In genomic region chr6:156816505-156816904, GRCh38 we compare ENCODE assay signal across 13 cellular contexts. TPM values are rescaled to one million over a fixed set of nuclear protein-coding genes. Genes with fewer than 3 reads are reported as not detected.
DNase-seq lines count a peak whose midpoint lies in the region; ATAC-seq, FAIRE-seq and TF ChIP-seq lines count a peak whose summit lies in the region.
"Had no signal": no experiment of that assay in that cellular context is flagged by ENCODE, and none has a peak within 500 bp of the region (broad histone marks: within the 10 kb centered on the region; RNA-seq: fewer than 3 reads in every experiment).

No MANE protein-coding gene starts in this region.

- peak in 3 of 4 donors; percentile 76 to 98 (median 96) for TF ChIP-seq EP300 in upper lobe of left lung (IDR thresholded peaks at IDR 0.05)

- H3K9me3 Mint-ChIP-seq in MCF 10A (ENCODE audit: unreplicated experiment) = no peaks in the 10 kb centered on the region

- peaks cover 94% of the 10 kb centered on the region for H3K79me2 ChIP-seq in endothelial cell of umbilical vein (ENCODE audit: control insufficient read depth, insufficient read depth, low read length)

- H3K4me3 ChIP-seq in breast epithelium = no peak overlapping the region
- H3K4me3 ChIP-seq in endothelial cell of umbilical vein (replicated peaks in 1 of 3; ENCODE audit: insufficient read depth in 1 of 3, low read depth in 1 of 3, low read length in 3 of 3) = no peak overlapping the region
- no peak overlapping the region for H3K4me3 ChIP-seq in mucosa of descending colon
- H3K4me3 ChIP-seq in upper lobe of left lung = no peak overlapping the region
- no peak overlapping the region for H3K4me3 ChIP-seq in aorta (ENCODE audit: low read length in 2 of 2)
- H3K4me3 ChIP-seq: colonic mucosa had no signal

- no peak for FAIRE-seq in endothelial cell of umbilical vein (lab: Jason Lieb, UNC)

- H3K9me3 ChIP-seq in breast epithelium (no peaks in the 10 kb centered on the region), endothelial cell of umbilical vein (replicated peaks; ENCODE audit: control insufficient read depth, insufficient read depth, low read length) (no peaks in the 10 kb centered on the region), mucosa of descending colon (no peaks in the 10 kb centered on the region), upper lobe of left lung (no peaks in the 10 kb centered on the region), aorta (ENCODE audit: control insufficient read depth, low read length) (no peaks in the 10 kb centered on the region)
- H3K9me3 ChIP-seq: colonic mucosa had no signal

- no peak overlapping the region for H3K4me2 ChIP-seq in endothelial cell of umbilical vein (ENCODE audit: insufficient read depth, low read length)

- H3K27ac Mint-ChIP-seq in MCF 10A (ENCODE audit: low read depth, unreplicated experiment) = peak overlapping the region; percentile 86

- H3K4me1 Mint-ChIP-seq in MCF 10A (ENCODE audit: insufficient read depth, unreplicated experiment) = peaks cover 17% of the 10 kb centered on the region

- DNase-seq in MCF 10A (ENCODE audit: unreplicated experiment) = peak; percentile 36
- no peak for DNase-seq in breast epithelium (ENCODE audit: low spot score in 2 of 2)
- DNase-seq in endothelial cell of umbilical vein (ENCODE audit: low read depth, low spot score) = peak; percentile 16
- DNase-seq in mucosa of descending colon = no peak
- peak in 1 of 2 donors; percentile 93 for DNase-seq in upper lobe of left lung
- no peak for DNase-seq in aorta
- no peak for DNase-seq in NK-92 (lab: John Stamatoyannopoulos, UW; ENCODE audit: unreplicated experiment)
- DNase-seq: 8988T, colonic mucosa, NCI-H1417, T-helper 9 cell had no signal

- dilution Hi-C loops in endothelial cell of umbilical vein (cut with MboI; ENCODE audit: extremely low pct_ligation_motif_present, low sequenced_read_pairs) = no loop called here

- BruUV-seq in MCF 10A (replicated peaks; lab: Mats Ljungman, UMichigan) (no TSS peak), endothelial cell of umbilical vein (replicated peaks; lab: Mats Ljungman, UMichigan) (no TSS peak)

- H3K4me3 Mint-ChIP-seq in MCF 10A (ENCODE audit: unreplicated experiment) = peak overlapping the region; percentile 50

- TF ChIP-seq POLR2A in breast epithelium (IDR thresholded peaks at IDR 0.05) (no peak), endothelial cell of umbilical vein (IDR thresholded peaks at IDR 0.05; ENCODE audit: low read depth, low read length) (no peak), upper lobe of left lung (IDR thresholded peaks at IDR 0.05) (peak in 3 of 4 donors; percentile 22 to 50 (median 27))

- CTCF ChIA-PET in MCF 10A (lab: Yijun Ruan, JAX) (interaction anchor here (0.8 kb wide), 1 partner anchor 185 kb away, joined by 4 read pairs; no protein-coding TSS in a partner anchor), endothelial cell of umbilical vein (lab: Charles Lee) (interaction anchor here (0.7 kb wide), 1 partner anchor 14 kb away, joined by 3 read pairs; no protein-coding TSS in a partner anchor)

- H3K27me3 ChIP-seq in breast epithelium (no peaks in the 10 kb centered on the region), endothelial cell of umbilical vein (ENCODE audit: control insufficient read depth in 2 of 2, insufficient read depth in 2 of 2, low read length in 2 of 2) (no peaks in the 10 kb centered on the region), upper lobe of left lung (no peaks in the 10 kb centered on the region), aorta (ENCODE audit: control insufficient read depth in 1 of 2, insufficient read depth in 2 of 2, low read length in 1 of 2) (no peaks in the 10 kb centered on the region)
- H3K27me3 ChIP-seq: colonic mucosa had no signal

- H3K36me3 Mint-ChIP-seq in MCF 10A (ENCODE audit: insufficient read depth, unreplicated experiment) = peaks cover 7% of the 10 kb centered on the region

- H3K9me1 ChIP-seq in endothelial cell of umbilical vein (replicated peaks; ENCODE audit: control insufficient read depth, extremely low read depth, insufficient read depth, low read length) = no peaks in the 10 kb centered on the region

- peak; percentile 79 for ATAC-seq in mucosa of descending colon
- ATAC-seq in upper lobe of left lung (ENCODE audit: low FRiP score in 2 of 2) = peak; percentile 87 to 96
- no peak for ATAC-seq in aorta (ENCODE audit: low FRiP score)
- ATAC-seq in GM18502 (IDR thresholded peaks at IDR 0.05; ENCODE audit: poor library complexity, unreplicated experiment) = no peak

- WGBS in upper lobe of left lung, 2 donors = 30 to 39% methylated on average over 7 of the region's 7 CpGs
- 66 to 76% methylated on average over 7 of the region's 7 CpGs for WGBS in aorta, 2 donors

- H3K27me3 Mint-ChIP-seq in MCF 10A (ENCODE audit: insufficient read depth, unreplicated experiment) = no peaks in the 10 kb centered on the region

- no peak overlapping the region for H3K27ac ChIP-seq in breast epithelium
- no peak overlapping the region for H3K27ac ChIP-seq in endothelial cell of umbilical vein (ENCODE audit: insufficient read depth, low read depth, low read length)
- peak overlapping the region; percentile 62 to 85 (median 74) for H3K27ac ChIP-seq in upper lobe of left lung
- no peak overlapping the region for H3K27ac ChIP-seq in aorta (ENCODE audit: low read depth in 1 of 2, low read length in 2 of 2)
- H3K27ac ChIP-seq: colonic mucosa, HL-60 had no signal

- POLR2A ChIA-PET in MCF 10A (lab: Yijun Ruan, JAX) (interaction anchor here (0.9 to 1.8 kb wide), 6 partner anchors 9 to 131 kb away, joined by 3 to 6 read pairs (median 4); no protein-coding TSS in a partner anchor), endothelial cell of umbilical vein (lab: Charles Lee) (no interaction called here)

- H3K36me3 ChIP-seq in breast epithelium (no peaks in the 10 kb centered on the region), endothelial cell of umbilical vein (ENCODE audit: control insufficient read depth in 2 of 2, extremely low read depth in 1 of 2, insufficient read depth in 2 of 2, low read length in 2 of 2) (no peaks in the 10 kb centered on the region), mucosa of descending colon (ENCODE audit: low read depth) (no peaks in the 10 kb centered on the region), upper lobe of left lung (no peaks in the 10 kb centered on the region), aorta (ENCODE audit: control insufficient read depth in 1 of 2, insufficient read depth in 2 of 2, low read length in 1 of 2) (no peaks in the 10 kb centered on the region)
- H3K36me3 ChIP-seq: colonic mucosa had no signal

- peaks cover 12% of the 10 kb centered on the region for H4K20me1 ChIP-seq in endothelial cell of umbilical vein (replicated peaks; ENCODE audit: control insufficient read depth, extremely low read depth, insufficient read depth, low read length)

- H3K4me1 ChIP-seq in breast epithelium (peaks cover 0 to 3% of the 10 kb centered on the region in 2 donors), endothelial cell of umbilical vein (ENCODE audit: control insufficient read depth, extremely low read depth, insufficient read depth, low read length) (peaks cover 5% of the 10 kb centered on the region), mucosa of descending colon (ENCODE audit: low read depth) (peaks cover 11% of the 10 kb centered on the region), upper lobe of left lung (peaks cover 36 to 65% (median 46%) of the 10 kb centered on the region in 4 donors), aorta (ENCODE audit: control insufficient read depth in 1 of 2, insufficient read depth in 2 of 2, low read length in 2 of 2) (no peaks in the 10 kb centered on the region)
- H3K4me1 ChIP-seq: colonic mucosa had no signal

- no peak overlapping the region for H2AFZ ChIP-seq in endothelial cell of umbilical vein (ENCODE audit: low read depth, low read length)

- H3K9ac ChIP-seq in endothelial cell of umbilical vein (replicated peaks; ENCODE audit: extremely low read depth, insufficient read depth, low read length) = no peak overlapping the region

- no peak for TF ChIP-seq CTCF in MCF 10A (IDR thresholded peaks at IDR 0.05; ENCODE audit: unreplicated experiment)
- TF ChIP-seq CTCF in breast epithelium (IDR thresholded peaks at IDR 0.05) = no peak
- TF ChIP-seq CTCF in endothelial cell of umbilical vein (IDR thresholded peaks at IDR 0.05; ENCODE audit: extremely low read depth in 1 of 2, insufficient read depth in 1 of 2, low read depth in 1 of 2, low read length in 2 of 2) = no peak
- TF ChIP-seq CTCF in mucosa of descending colon (IDR thresholded peaks at IDR 0.05) = no peak
- TF ChIP-seq CTCF in upper lobe of left lung (IDR thresholded peaks at IDR 0.05) = no peak

- intact Hi-C loops in MCF 10A (cut with micrococcal nuclease) = no loop called here
- intact Hi-C loops in breast epithelium (cut with DNase I; ENCODE audit: low total_unique reads) = no loop called here
- intact Hi-C loops in endothelial cell of umbilical vein (cut with micrococcal nuclease) = no loop called here
- intact Hi-C loops in mucosa of descending colon (cut with DNase I, micrococcal nuclease) = no loop called here
- intact Hi-C loops in aorta (cut with DNase I) = no loop called here

TF ChIP-seq in endothelial cell of umbilical vein, 7 proteins besides CTCF, POLR2A, EP300 and RAD21 (continues in another document):
- TF ChIP-seq MYC (IDR thresholded peaks at IDR 0.05; ENCODE audit: low read depth, low read length) = no peak
- no peak for TF ChIP-seq EZH2 (IDR thresholded peaks at IDR 0.05; ENCODE audit: borderline replicate concordance, low read depth, low read length, severe bottlenecking)
- no peak for TF ChIP-seq POLR2AphosphoS5 (IDR thresholded peaks at IDR 0.05; ENCODE audit: insufficient read depth, low read depth, low read length)
- no peak for TF ChIP-seq MAX (IDR thresholded peaks at IDR 0.05; ENCODE audit: insufficient read depth, insufficient read length)
- TF ChIP-seq GATA2 (IDR thresholded peaks at IDR 0.05; ENCODE audit: insufficient read depth, insufficient read length, low read depth, low read length) = no peak

RNA-seq across cellular contexts. Expression of gene ARID1B, which starts 39.3 kb away (rescaled TPM):
- total RNA-seq in MCF 10A (2022) (62.2 and 63.9 TPM in 2 replicates), breast epithelium (100 to 1,000 TPM in 2 of 3 donors, 10 to 100 TPM in 1; 99.9 to 205 (median 131) TPM), endothelial cell of umbilical vein (81.3 and 89.5 TPM in 2 replicates), mucosa of descending colon (100 to 1,000 TPM in 2 of 3 donors, 10 to 100 TPM in 1; 71.8 to 102 (median 101) TPM), upper lobe of left lung (100 to 1,000 TPM in 3 of 6 donors, 10 to 100 TPM in 3; 66.4 to 168 (median 109) TPM), aorta (100 to 1,000 TPM in 1 of 2 donors, 10 to 100 TPM in 1; 92.0 to 143 TPM)
- polyA plus RNA-seq in endothelial cell of umbilical vein (19.9 and 21.8 TPM in 2 replicates), aorta (10 to 100 TPM in 1 of 2 donors, 1 to 10 TPM in 1; 6.5 to 16.9 TPM)
- polyA plus RNA-seq in endothelial cell of umbilical vein (2011; cell fraction: cytosol; rRNA removed) = 23.4 and 24.0 TPM in 2 replicates
- polyA plus RNA-seq in endothelial cell of umbilical vein (2011; cell fraction: nucleus; rRNA removed) = 77.1 and 78.2 TPM in 2 replicates
- 25.7 and 28.8 TPM in 2 replicates for polyA plus RNA-seq in endothelial cell of umbilical vein (2012)
- 154 and 179 TPM in 2 replicates for polyA minus RNA-seq in endothelial cell of umbilical vein
- 26.9 TPM for polyA minus RNA-seq in endothelial cell of umbilical vein (2011; cell fraction: cytosol; rRNA and poly(A)+ RNA removed)
- 366 and 441 TPM in 2 replicates for polyA minus RNA-seq in endothelial cell of umbilical vein (2011; cell fraction: nucleus; rRNA and poly(A)+ RNA removed)

Comparison
In these comparisons a context has a peak if more than half of its experiments do, and no peak if none do; other contexts are left out.
1. DNase-seq: peak in MCF 10A (single experiment) and endothelial cell of umbilical vein (single experiment); none in breast epithelium (0 of 2), mucosa of descending colon (0 of 3), aorta (0 of 2) and NK-92 (single experiment).
2. H3K27ac ChIP-seq: peak in upper lobe of left lung (4 of 4); none in breast epithelium (0 of 2), endothelial cell of umbilical vein (single experiment) and aorta (0 of 2).
3. POLR2A ChIP-seq: peak in upper lobe of left lung (3 of 4); none in breast epithelium (single experiment) and endothelial cell of umbilical vein (single experiment).
4. ATAC-seq: peak in mucosa of descending colon (single experiment) and upper lobe of left lung (2 of 2); none in aorta (single experiment) and GM18502 (single experiment).